ENCODE assay signal across 15 cellular contexts in the genomic region with DNA sequence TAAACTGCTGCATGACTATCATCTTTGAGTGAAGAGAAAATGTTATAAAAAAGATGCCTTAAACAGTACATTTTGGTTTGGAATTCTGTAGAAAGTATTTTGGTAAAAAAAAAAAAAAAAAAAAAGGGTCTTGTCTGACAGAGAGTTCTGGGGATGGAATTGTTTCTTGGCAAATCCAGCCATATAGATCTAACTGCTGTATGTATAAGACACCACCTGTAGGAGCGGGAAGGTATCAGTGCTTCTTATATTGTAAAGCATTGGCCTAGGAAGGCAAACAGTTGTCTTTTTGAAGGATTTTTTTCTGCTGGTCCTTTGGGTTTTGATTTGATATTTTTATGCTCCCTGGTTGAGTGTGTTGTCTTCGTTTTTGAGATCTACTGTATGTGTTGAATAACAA. TPM values are rescaled to one million over a fixed set of nuclear protein-coding genes. Genes with fewer than 3 reads are reported as not detected.
DNase-seq lines count a peak whose midpoint lies in the region; ATAC-seq, FAIRE-seq and TF ChIP-seq lines count a peak whose summit lies in the region.
"Had no signal": no experiment of that assay in that cellular context is flagged by ENCODE, and none has a peak within 500 bp of the region (broad histone marks: within the 10 kb centered on the region; RNA-seq: fewer than 3 reads in every experiment).

No MANE protein-coding gene starts in this region.

- H3K9me1 ChIP-seq in keratinocyte (ENCODE audit: control insufficient read depth, extremely low read depth, insufficient read depth, low read length) = no peaks in the 10 kb centered on the region

- ATAC-seq in HG03280 (IDR thresholded peaks at IDR 0.05; ENCODE audit: unreplicated experiment) = no peak

- dilution Hi-C loops in keratinocyte (cut with MboI; ENCODE audit: extremely low pct_ligation_motif_present, low sequenced_read_pairs) = no loop called here

- H3K9me3 Mint-ChIP-seq in CD4-positive, alpha-beta memory T cell = no peaks in the 10 kb centered on the region
- no peaks in the 10 kb centered on the region for H3K9me3 Mint-ChIP-seq in endothelial cell (ENCODE audit: unreplicated experiment)

- H4K20me1 ChIP-seq in keratinocyte (ENCODE audit: control insufficient read depth, extremely low read depth, insufficient read depth, low read length) = no peaks in the 10 kb centered on the region

- FAIRE-seq in keratinocyte (lab: Jason Lieb, UNC) = no peak
- FAIRE-seq: endometrium had no signal

- DNase-seq in CD4-positive, alpha-beta memory T cell = no peak
- DNase-seq in SK-N-MC (ENCODE audit: low read depth, low spot score) (no peak), keratinocyte (ENCODE audit: low read depth, low spot score) (no peak), NCI-H510A (lab: John Stamatoyannopoulos, UW) (no peak), endothelial cell (ENCODE audit: low spot score) (no peak)
- DNase-seq in stimulated activated CD8-positive, alpha-beta memory T cell treated with anti-CD3 and anti-CD28 coated beads, Interleukin-4, amount 100 ng/mL, for 48 hours = no peak
- DNase-seq: activated CD4-positive, alpha-beta T cell treated with anti-CD3 and anti-CD28 coated beads, Interleukin-2, amount 50 U/mL, for 4 hours; amniotic stem cell; hypothalamus; MV-4-11; NCI-H748 treated with DMSO at 0.1 percent for 48 hours; substantia nigra had no signal

- no peak overlapping the region for H2AFZ ChIP-seq in keratinocyte (ENCODE audit: control insufficient read depth, low read length)

- H3K27ac Mint-ChIP-seq in CD4-positive, alpha-beta memory T cell = peak overlapping the region in 3 of 7 donors; percentile 12 to 97 (median 49)
- no peak overlapping the region for H3K27ac Mint-ChIP-seq in endothelial cell (ENCODE audit: unreplicated experiment)

- peak; percentile 8 for TF ChIP-seq CTCF in GM12873 (IDR thresholded peaks at IDR 0.05; ENCODE audit: insufficient read depth, low read depth, low read length, missing control alignments)
- peak in 2 of 3 experiments; percentile 20 to 23 for TF ChIP-seq CTCF in keratinocyte (optimal IDR thresholded peaks at IDR 0.05 in 1 of 3, IDR thresholded peaks at IDR 0.05 in 1 of 3, conservative IDR thresholded peaks at IDR 0.05 in 1 of 3; ENCODE audit: extremely low read depth in 1 of 3, insufficient read depth in 2 of 3, low read length in 3 of 3)
- TF ChIP-seq CTCF in endothelial cell (IDR thresholded peaks at IDR 0.05; ENCODE audit: unreplicated experiment) = no peak

- peaks cover 41 to 71% (median 63%) of the 10 kb centered on the region in 4 donors for H3K4me1 Mint-ChIP-seq in CD4-positive, alpha-beta memory T cell
- H3K4me1 Mint-ChIP-seq in endothelial cell (ENCODE audit: unreplicated experiment) = peaks cover 20% of the 10 kb centered on the region

- H3K4me3 ChIP-seq in CD4-positive, alpha-beta memory T cell (ENCODE audit: low read length in 2 of 2) = no peak overlapping the region
- H3K4me3 ChIP-seq in SK-N-MC (peak overlapping the region; percentile 42), keratinocyte (ENCODE audit: control insufficient read depth in 2 of 3, extremely low read depth in 1 of 3, insufficient read depth in 2 of 3, low read depth in 1 of 3, low read length in 3 of 3) (no peak overlapping the region)

- POLR2A ChIA-PET in CD4-positive, alpha-beta memory T cell (lab: Charles Lee; ENCODE audit: partially characterized antibody) = interaction anchor here (0.5 to 4.0 kb wide), 2 partner anchors 10 to 807 kb away, joined by 3 to 33 read pairs; no protein-coding TSS in a partner anchor

- no peaks in the 10 kb centered on the region for H3K27me3 Mint-ChIP-seq in CD4-positive, alpha-beta memory T cell
- H3K27me3 Mint-ChIP-seq in endothelial cell (ENCODE audit: unreplicated experiment) = peaks cover 7% of the 10 kb centered on the region

- H3K79me2 ChIP-seq in keratinocyte (ENCODE audit: control insufficient read depth, insufficient read depth, low read length) = peaks cover 60% of the 10 kb centered on the region

- peak overlapping the region in 6 of 8 donors; percentile 2 to 48 (median 24) for H3K4me3 Mint-ChIP-seq in CD4-positive, alpha-beta memory T cell
- H3K4me3 Mint-ChIP-seq in endothelial cell (ENCODE audit: unreplicated experiment) = no peak overlapping the region

- peaks cover 0 to 6% of the 10 kb centered on the region in 2 donors for H3K36me3 Mint-ChIP-seq in CD4-positive, alpha-beta memory T cell
- H3K36me3 Mint-ChIP-seq in endothelial cell (ENCODE audit: low read depth, unreplicated experiment) = no peaks in the 10 kb centered on the region

- CTCF ChIA-PET in CD4-positive, alpha-beta memory T cell (lab: Charles Lee; ENCODE audit: partially characterized antibody) = interaction anchor here (1.3 to 12.7 kb wide), 4 partner anchors 8 to 43 kb away, joined by 3 to 148 read pairs (median 6); no protein-coding TSS in a partner anchor

- H3K36me3 ChIP-seq in CD4-positive, alpha-beta memory T cell (ENCODE audit: insufficient read depth, low read length) = no peaks in the 10 kb centered on the region
- no peaks in the 10 kb centered on the region for H3K36me3 ChIP-seq in SK-N-MC (ENCODE audit: insufficient read depth, low read length)
- no peaks in the 10 kb centered on the region for H3K36me3 ChIP-seq in keratinocyte (ENCODE audit: control insufficient read depth in 2 of 2, extremely low read depth in 1 of 2, insufficient read depth in 2 of 2, low read length in 2 of 2)

- no peaks in the 10 kb centered on the region for H3K27me3 ChIP-seq in CD4-positive, alpha-beta memory T cell (ENCODE audit: insufficient read depth, low read length)
- no peaks in the 10 kb centered on the region for H3K27me3 ChIP-seq in keratinocyte (ENCODE audit: control insufficient read depth, extremely low read depth, insufficient read depth, low read length)

- H3K27ac ChIP-seq in CD4-positive, alpha-beta memory T cell (ENCODE audit: low read depth, low read length) = no peak overlapping the region
- H3K27ac ChIP-seq in SK-N-MC (no peak overlapping the region), keratinocyte (ENCODE audit: control insufficient read depth, insufficient read depth, low read length) (no peak overlapping the region)

- no peaks in the 10 kb centered on the region for H3K9me3 ChIP-seq in CD4-positive, alpha-beta memory T cell (ENCODE audit: control insufficient read depth in 1 of 2, low read length in 2 of 2)
- H3K9me3 ChIP-seq in SK-N-MC (ENCODE audit: low read depth, low read length) (no peaks in the 10 kb centered on the region), keratinocyte (ENCODE audit: control insufficient read depth, low read depth, low read length) (no peaks in the 10 kb centered on the region)

- peak overlapping the region; percentile 5 for H3K9ac ChIP-seq in SK-N-MC (ENCODE audit: insufficient read length)
- H3K9ac ChIP-seq in keratinocyte (ENCODE audit: control insufficient read depth, extremely low read depth, insufficient read depth, low read length) = no peak overlapping the region

- intact Hi-C loops in CD4-positive, alpha-beta memory T cell (cut with micrococcal nuclease) = loop anchor here (2.0 to 10.0 kb wide), 3 partner anchors 44 to 1782 kb away; partner anchors contain the start of genes CDC25C, FAM53C and SIL1

- H3K4me2 ChIP-seq in keratinocyte (ENCODE audit: control insufficient read depth, extremely low read depth, insufficient read depth, low read depth, low read length) = peak overlapping the region; percentile 79

- H3K4me1 ChIP-seq in CD4-positive, alpha-beta memory T cell (ENCODE audit: insufficient read depth, low read length) = peaks cover 55% of the 10 kb centered on the region
- H3K4me1 ChIP-seq in keratinocyte (ENCODE audit: control insufficient read depth, extremely low read depth, insufficient read depth, low read length) = peaks cover 11% of the 10 kb centered on the region

RNA-seq across cellular contexts. Expression of gene PURA, which starts 2.8 kb away (rescaled TPM):
- total RNA-seq in CD4-positive, alpha-beta memory T cell = 10 to 100 TPM; 31.2 to 36.2 TPM
- polyA plus RNA-seq in CD4-positive, alpha-beta memory T cell = 1 to 10 TPM; 2.5 to 4.7 TPM
- 2.2 to 4.1 TPM (median 3.0 TPM) in 3 replicates for polyA plus RNA-seq in keratinocyte
- polyA plus RNA-seq in keratinocyte (2011; ENCODE audit: low read depth) = 4.8 TPM
- 2.1 and 2.9 TPM in 2 replicates for polyA plus RNA-seq in keratinocyte (2011; cell fraction: cytosol; rRNA removed)
- 3.1 and 4.3 TPM in 2 replicates for polyA plus RNA-seq in keratinocyte (2011; cell fraction: nucleus; rRNA removed)
- polyA plus RNA-seq in keratinocyte (2012; ENCODE audit: low replicate concordance) = 4.9 and 5.4 TPM in 2 replicates
- polyA minus RNA-seq in keratinocyte = 1.6 to 6.1 TPM (median 2.9 TPM) in 3 replicates
- polyA minus RNA-seq in keratinocyte (2011; cell fraction: cytosol; rRNA and poly(A)+ RNA removed) = 5.2 TPM
- polyA minus RNA-seq in keratinocyte (2011; cell fraction: nucleus; rRNA and poly(A)+ RNA removed) = 5.6 and 9.9 TPM in 2 replicates
- total RNA-seq in endothelial cell (ENCODE audit: unreplicated experiment) = 6.2 TPM

RNA-seq across cellular contexts. Expression of gene IGIP, which starts 9.0 kb away (rescaled TPM):
- total RNA-seq in CD4-positive, alpha-beta memory T cell = 10 to 100 TPM; 13.7 to 14.9 TPM
- under 1 TPM; 0.27 to 0.78 TPM for polyA plus RNA-seq in CD4-positive, alpha-beta memory T cell
- 0.69 to 1.5 TPM (median 1.3 TPM) in 3 replicates for polyA plus RNA-seq in keratinocyte
- polyA plus RNA-seq in keratinocyte (2011; ENCODE audit: low read depth) = 1.7 TPM
- polyA plus RNA-seq in keratinocyte (2011; cell fraction: cytosol; rRNA removed) = 0.53 and 0.91 TPM in 2 replicates
- 3.2 and 4.5 TPM in 2 replicates for polyA plus RNA-seq in keratinocyte (2011; cell fraction: nucleus; rRNA removed)
- polyA plus RNA-seq in keratinocyte (2012; ENCODE audit: low replicate concordance) = 1.3 and 4.8 TPM in 2 replicates
- 0.59 to 2.9 TPM (median 2.5 TPM) in 3 replicates for polyA minus RNA-seq in keratinocyte
- 1.5 TPM for polyA minus RNA-seq in keratinocyte (2011; cell fraction: cytosol; rRNA and poly(A)+ RNA removed)
- 2.0 and 5.0 TPM in 2 replicates for polyA minus RNA-seq in keratinocyte (2011; cell fraction: nucleus; rRNA and poly(A)+ RNA removed)
- total RNA-seq in endothelial cell (ENCODE audit: unreplicated experiment) = 1.3 TPM

RNA-seq across cellular contexts. Expression of gene CYSTM1, which starts 58.3 kb away (rescaled TPM):
- 1 to 10 TPM; 5.0 to 6.3 TPM for total RNA-seq in CD4-positive, alpha-beta memory T cell
- 10 to 100 TPM; 12.8 to 21.1 TPM for polyA plus RNA-seq in CD4-positive, alpha-beta memory T cell
- 34.3 to 65.6 TPM (median 35.6 TPM) in 3 replicates for polyA plus RNA-seq in keratinocyte
- 15.8 TPM for polyA plus RNA-seq in keratinocyte (2011; ENCODE audit: low read depth)
- polyA plus RNA-seq in keratinocyte (2011; cell fraction: cytosol; rRNA removed) = 51.0 and 53.1 TPM in 2 replicates
- 17.1 and 26.2 TPM in 2 replicates for polyA plus RNA-seq in keratinocyte (2011; cell fraction: nucleus; rRNA removed)
- polyA plus RNA-seq in keratinocyte (2012; ENCODE audit: low replicate concordance) = 43.3 and 61.3 TPM in 2 replicates
- polyA minus RNA-seq in keratinocyte = 18.4 to 53.5 TPM (median 48.4 TPM) in 3 replicates
- 40.1 TPM for polyA minus RNA-seq in keratinocyte (2011; cell fraction: cytosol; rRNA and poly(A)+ RNA removed)
- 7.8 and 9.0 TPM in 2 replicates for polyA minus RNA-seq in keratinocyte (2011; cell fraction: nucleus; rRNA and poly(A)+ RNA removed)
- total RNA-seq in endothelial cell (ENCODE audit: unreplicated experiment) = 21.7 TPM
